In the genomic region with DNA sequence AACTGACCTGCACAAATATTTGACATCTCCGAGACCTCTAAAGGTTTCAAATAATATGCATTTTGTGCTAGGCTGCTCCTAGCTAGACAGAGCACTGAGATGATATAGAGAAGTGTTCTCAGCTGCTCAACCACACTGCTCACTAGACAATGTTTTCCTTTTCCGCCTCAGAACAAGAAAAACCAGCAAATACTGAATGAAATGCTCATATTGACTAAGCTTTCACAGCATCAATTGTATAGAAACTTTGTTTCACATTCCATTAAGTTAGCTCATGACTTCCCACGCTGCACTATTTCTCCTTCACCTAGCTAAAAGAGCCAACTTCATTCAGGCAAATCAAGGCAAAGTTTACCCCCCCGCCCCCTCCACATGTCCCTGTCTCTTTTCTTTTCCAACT, we compare ENCODE assay signal across 12 cellular contexts. TPM values are rescaled to one million over a fixed set of nuclear protein-coding genes. Genes with fewer than 3 reads are reported as not detected.
A peak's percentile ranks its signal among the peaks of the same experiment; 100 is the strongest.
DNase-seq lines count a peak whose midpoint lies in the region; ATAC-seq and TF ChIP-seq lines count a peak whose summit lies in the region.
"Had no signal": no experiment of that assay in that cellular context is flagged by ENCODE, and none has a peak within 500 bp of the region (broad histone marks: within the 10 kb centered on the region; RNA-seq: fewer than 3 reads in every experiment).

No MANE protein-coding gene starts in this region.

- H3K9me3 Mint-ChIP-seq in neural progenitor cell, result no peaks in the 10 kb centered on the region

- no peaks in the 10 kb centered on the region for H4K20me1 ChIP-seq in neural progenitor cell (ENCODE audit: low read depth)

- POLR2A ChIA-PET in AG04449 (lab: Yijun Ruan, JAX), result no interaction called here

- no peak for DNase-seq in AG04449 (ENCODE audit: low read depth, low spot score)
- DNase-seq in RWPE2 (ENCODE audit: low spot score), result no peak
- DNase-seq in fibroblast of peridontal ligament (ENCODE audit: extremely low read depth), result peak; percentile 34
- DNase-seq in neural progenitor cell (ENCODE audit: low spot score), result no peak
- no peak for DNase-seq in epidermal melanocyte (ENCODE audit: insufficient read length, low spot score)
- no peak for DNase-seq in NCI-H1694 (lab: John Stamatoyannopoulos, UW)
- no peak for DNase-seq in NCI-H345 (lab: John Stamatoyannopoulos, UW)
- DNase-seq: activated CD4-positive, alpha-beta T cell treated with anti-CD3 and anti-CD28 coated beads, Interleukin-2, amount 50 U/mL, for 4 hours; AML-193; KG1 had no signal

- H3K27me3 ChIP-seq in RWPE2 (ENCODE audit: insufficient read depth, poor library complexity, severe bottlenecking) (peaks cover 15% of the 10 kb centered on the region), neural progenitor cell (no peaks in the 10 kb centered on the region)

- H3K27ac Mint-ChIP-seq in neural progenitor cell, result no peak overlapping the region

- ATAC-seq in RWPE2 (ENCODE audit: low read depth), result peak; percentile 55
- ATAC-seq in HG02885 (IDR thresholded peaks at IDR 0.05; ENCODE audit: poor library complexity, unreplicated experiment), result no peak
- ATAC-seq: HCT116 had no signal

- H3K4me3 ChIP-seq in AG04449 (ENCODE audit: low read depth, low read length) (peak overlapping the region; percentile 57), RWPE2 (ENCODE audit: severe bottlenecking) (no peak overlapping the region), neural progenitor cell (peak overlapping the region; percentile 72)

- H3K4me1 ChIP-seq in RWPE2 (ENCODE audit: insufficient read depth, poor library complexity, severe bottlenecking), result no peaks in the 10 kb centered on the region
- peaks cover 32% of the 10 kb centered on the region for H3K4me1 ChIP-seq in neural progenitor cell

- peaks cover 24% of the 10 kb centered on the region for H3K4me1 Mint-ChIP-seq in neural progenitor cell

- TF ChIP-seq CTCF in AG04449 (IDR thresholded peaks at IDR 0.05; ENCODE audit: insufficient read depth, low read length, missing control alignments) (no peak), RWPE2 (IDR thresholded peaks at IDR 0.05; ENCODE audit: poor library complexity, severe bottlenecking) (no peak), neural progenitor cell (IDR thresholded peaks at IDR 0.05) (no peak)

- H3K4me3 Mint-ChIP-seq in neural progenitor cell, result peak overlapping the region; percentile 86

- H3K27me3 Mint-ChIP-seq in neural progenitor cell (ENCODE audit: insufficient read depth, low read depth), result no peaks in the 10 kb centered on the region

- H3K9me3 ChIP-seq in RWPE2 (ENCODE audit: severe bottlenecking), result no peaks in the 10 kb centered on the region
- H3K9me3 ChIP-seq in neural progenitor cell (ENCODE audit: low read depth), result no peaks in the 10 kb centered on the region

- H3K27ac ChIP-seq in RWPE2 (ENCODE audit: poor library complexity, severe bottlenecking) (no peak overlapping the region), neural progenitor cell (no peak overlapping the region)

- peaks cover 16% of the 10 kb centered on the region for H3F3A ChIP-seq in neural progenitor cell (ENCODE audit: low read depth)

- H3K79me2 ChIP-seq in neural progenitor cell (ENCODE audit: low read depth), result peaks cover 18% of the 10 kb centered on the region

- peak overlapping the region; percentile 97 for H3K4me2 ChIP-seq in neural progenitor cell

- H3K36me3 Mint-ChIP-seq in neural progenitor cell, result no peaks in the 10 kb centered on the region

- CTCF ChIA-PET in AG04449 (lab: Yijun Ruan, JAX), result interaction anchor here (1.2 to 2.0 kb wide), 2 partner anchors 11 to 143 kb away, joined by 4 to 8 read pairs; no protein-coding TSS in a partner anchor

- H2AFZ ChIP-seq in neural progenitor cell (replicated peaks), result peak overlapping the region; percentile 91

- no peak overlapping the region for H3K9ac ChIP-seq in neural progenitor cell

- no peaks in the 10 kb centered on the region for H3K36me3 ChIP-seq in RWPE2 (ENCODE audit: low read depth)
- H3K36me3 ChIP-seq in neural progenitor cell, result no peaks in the 10 kb centered on the region

RNA-seq across cellular contexts. Expression of a gene that starts 0.7 kb away (rescaled TPM):
- 1.9 and 4.4 TPM in 2 replicates for total RNA-seq in neural progenitor cell (ENCODE audit: low replicate concordance)
